ENCODE assay signal across 23 cellular contexts in the genomic region with DNA sequence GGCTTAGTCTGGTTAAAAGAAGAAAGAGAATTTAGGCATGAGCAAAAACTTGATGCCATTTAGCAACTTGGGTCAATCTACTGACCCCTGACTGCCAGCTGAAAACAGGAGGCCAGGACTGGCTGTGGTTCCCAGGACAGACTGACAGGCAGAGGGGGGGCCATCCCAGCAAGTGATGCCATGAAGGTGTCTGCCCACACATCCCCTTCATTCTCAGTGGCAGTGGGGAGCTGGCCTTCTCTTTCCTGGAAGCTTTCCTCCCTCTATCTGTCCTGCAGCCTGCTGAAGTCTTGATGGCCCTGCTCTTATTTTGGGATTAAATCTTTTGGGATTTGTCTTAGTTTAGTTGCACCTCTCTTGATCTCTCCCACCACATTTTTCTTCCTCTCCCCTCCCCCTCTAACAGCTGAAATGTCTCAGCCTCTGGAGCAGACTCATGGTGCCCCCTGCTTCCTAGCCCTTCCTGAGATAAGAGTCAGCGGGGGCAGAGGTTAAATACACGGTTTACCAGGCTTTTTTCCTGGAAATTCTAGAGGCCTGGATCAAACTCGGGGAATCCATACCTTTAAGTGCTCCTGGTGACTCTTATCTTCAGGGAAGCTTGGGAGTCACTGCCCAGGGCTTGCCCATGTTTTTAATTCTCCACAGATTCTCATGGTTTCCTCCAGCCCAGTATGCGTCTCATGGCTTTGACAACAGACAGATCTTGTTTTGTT.
A peak's percentile ranks its signal among the peaks of the same experiment; 100 is the strongest.
DNase-seq lines count a peak whose midpoint lies in the region; ATAC-seq, FAIRE-seq and TF ChIP-seq lines count a peak whose summit lies in the region.
"Had no signal": no experiment of that assay in that cellular context is flagged by ENCODE, and none has a peak within 500 bp of the region (broad histone marks: within the 10 kb centered on the region; RNA-seq: fewer than 3 reads in every experiment).

No MANE protein-coding gene starts in this region.

- peak overlapping the region; percentile 33 for H2AK9ac ChIP-seq in IMR-90 (replicated peaks; ENCODE audit: low read depth, low read length, poor library complexity)

- BruUV-seq in IMR-90 (replicated peaks; lab: Mats Ljungman, UMichigan): no TSS peak

- TF ChIP-seq CTCF in A549 (IDR thresholded peaks at IDR 0.05) (no peak), IMR-90 (conservative IDR thresholded peaks at IDR 0.05; ENCODE audit: low read depth, low read length) (no peak), endodermal cell (conservative IDR thresholded peaks at IDR 0.05) (no peak), nephron progenitor cell (IDR thresholded peaks at IDR 0.05) (no peak), thyroid gland (IDR thresholded peaks at IDR 0.05) (no peak)

- TF ChIP-seq POLR2A in A549 (IDR thresholded peaks at IDR 0.05; ENCODE audit: low read length) (no peak), IMR-90 (IDR thresholded peaks at IDR 0.05; ENCODE audit: low read depth, low read length) (no peak), thyroid gland (IDR thresholded peaks at IDR 0.05) (no peak)

- H3K56ac ChIP-seq in IMR-90 (ENCODE audit: extremely low read depth, insufficient read depth, low read length): no peak overlapping the region

- H2AFZ ChIP-seq in IMR-90 (replicated peaks; ENCODE audit: low read length, poor library complexity): peak overlapping the region; percentile 9

- CTCF ChIA-PET in A549 (lab: Yijun Ruan, JAX) (interaction anchor here (0.6 to 2.0 kb wide), 3 partner anchors 51 to 407 kb away, joined by 3 to 5 read pairs (median 4); no protein-coding TSS in a partner anchor), IMR-90 (lab: Yijun Ruan, JAX) (no interaction called here)

- dilution Hi-C loops in IMR-90 (cut with HindIII; ENCODE audit: low sequenced_read_pairs, unreplicated experiment): no loop called here

- H3K27me3 ChIP-seq in IMR-90 (ENCODE audit: control insufficient read depth, insufficient read depth, low read length) (no peaks in the 10 kb centered on the region), endodermal cell (ENCODE audit: control insufficient read depth, insufficient read depth, low read length, poor library complexity, severe bottlenecking) (no peaks in the 10 kb centered on the region), thyroid gland (no peaks in the 10 kb centered on the region), SJCRH30 (no peaks in the 10 kb centered on the region; the same call in 1 of the 2 replicates)
- H3K27me3 ChIP-seq: BLaER1 had no signal

- peak overlapping the region; percentile 72 to 76 for H4K8ac ChIP-seq in IMR-90 (ENCODE audit: low read depth in 2 of 2, low read length in 2 of 2)

- WGBS in A549 (ENCODE audit: missing lambda C conversion rate): 82% methylated on average over 4 of the region's 4 CpGs
- WGBS in IMR-90 (ENCODE audit: extremely low coverage in 2 of 2, insufficient read length in 1 of 2), 2 experiments: 68% methylated on average over 3 of the region's 4 CpGs; no CpG with 5 or more reads in 1 of the 2 experiments
- 62 to 68% methylated on average over 4 of the region's 4 CpGs for WGBS in endodermal cell (ENCODE audit: insufficient coverage in 1 of 2, insufficient read length in 1 of 2), 2 experiments
- WGBS in thyroid gland, 2 donors: 81 to 89% methylated on average over 4 of the region's 4 CpGs

- no peak overlapping the region for H3K4me3 Mint-ChIP-seq in endodermal cell
- H3K4me3 Mint-ChIP-seq in nephron progenitor cell: no peak overlapping the region
- H3K4me3 Mint-ChIP-seq: T-helper 17 cell had no signal

- intact Hi-C loops in IMR-90 (cut with micrococcal nuclease): no loop called here
- intact Hi-C loops in thyroid gland (cut with DNase I): no loop called here

- peaks cover 2% of the 10 kb centered on the region; the same call in 1 of the 2 replicates for H4K20me1 ChIP-seq in IMR-90 (ENCODE audit: insufficient read depth, low read length)
- H4K20me1 ChIP-seq: BLaER1 had no signal

- H3K4ac ChIP-seq in IMR-90 (ENCODE audit: low read depth, low read length): peak overlapping the region; percentile 89

- H3K14ac ChIP-seq in IMR-90 (replicated peaks; ENCODE audit: low read depth, low read length): peak overlapping the region; percentile 85

- FAIRE-seq in A549 (lab: Jason Lieb, UNC): no peak
- FAIRE-seq: A204.1, frontal cortex, islet of Langerhans, urothelium cell line had no signal

- peak overlapping the region; percentile 92 for H2BK5ac ChIP-seq in IMR-90 (ENCODE audit: low read depth, low read length, poor library complexity, severe bottlenecking)

- H3K4me1 Mint-ChIP-seq in endodermal cell (peaks cover 27% of the 10 kb centered on the region), nephron progenitor cell (peaks cover 46% of the 10 kb centered on the region)

- peak overlapping the region; percentile 78 for H3K23ac ChIP-seq in IMR-90 (ENCODE audit: low read depth, low read length)

- peak overlapping the region; percentile 83 for H2AK5ac ChIP-seq in IMR-90 (ENCODE audit: low read depth, low read length)

- no peak overlapping the region for H3K4me3 ChIP-seq in A549
- no peak overlapping the region for H3K4me3 ChIP-seq in IMR-90 (ENCODE audit: insufficient read depth, low read depth, low read length)
- no peak overlapping the region for H3K4me3 ChIP-seq in endodermal cell (ENCODE audit: low read length)
- no peak overlapping the region for H3K4me3 ChIP-seq in thyroid gland (replicated peaks in 1 of 3)
- H3K4me3 ChIP-seq in SJCRH30: no peak overlapping the region
- H3K4me3 ChIP-seq: BLaER1, prostate gland had no signal

- H3K4me1 ChIP-seq in A549: peaks cover 53% of the 10 kb centered on the region
- peaks cover 25% of the 10 kb centered on the region for H3K4me1 ChIP-seq in IMR-90 (ENCODE audit: control insufficient read depth, insufficient read depth, low read length)
- peaks cover 9% of the 10 kb centered on the region for H3K4me1 ChIP-seq in endodermal cell (ENCODE audit: control insufficient read depth, insufficient read depth, low read length)
- no peaks in the 10 kb centered on the region for H3K4me1 ChIP-seq in thyroid gland
- no peaks in the 10 kb centered on the region for H3K4me1 ChIP-seq in SJCRH30
- H3K4me1 ChIP-seq: BLaER1, prostate gland had no signal

- in situ Hi-C loops in IMR-90 (cut with MboI; ENCODE audit: low sequenced_read_pairs): no loop called here

- POLR2A ChIA-PET in A549 (lab: Yijun Ruan, JAX): no interaction called here
- POLR2A ChIA-PET in IMR-90 (lab: Charles Lee; ENCODE audit: unreplicated experiment): no interaction called here

- H3K9me3 ChIP-seq in A549 (no peaks in the 10 kb centered on the region), IMR-90 (ENCODE audit: control insufficient read depth, insufficient read depth, low read length) (no peaks in the 10 kb centered on the region), endodermal cell (ENCODE audit: control insufficient read depth, low read length) (no peaks in the 10 kb centered on the region), thyroid gland (no peaks in the 10 kb centered on the region), SJCRH30 (replicated peaks) (no peaks in the 10 kb centered on the region)
- H3K9me3 ChIP-seq: BLaER1, prostate gland had no signal

- DNase-seq in A549 (ENCODE audit: low read depth in 1 of 2, low spot score in 1 of 2): no peak
- no peak for DNase-seq in IMR-90
- DNase-seq in endodermal cell: no peak
- DNase-seq in nephron progenitor cell: no peak
- no peak for DNase-seq in thyroid gland
- no peak for DNase-seq in SJCRH30
- no peak for DNase-seq in NCI-H82 treated with DMSO at 0.1 percent for 48 hours (lab: John Stamatoyannopoulos, UW; ENCODE audit: unreplicated experiment)
- no peak for DNase-seq in cortex of kidney (lab: John Stamatoyannopoulos, UW)
- DNase-seq: activated CD4-positive, alpha-beta T cell treated with anti-CD3 and anti-CD28 coated beads for 4 hours; H7; KG1; NCI-H146; NCI-H510A treated with DMSO at 0.1 percent for 48 hours; NK-92 treated with Interleukin-12 subunit alpha and Interleukin-12 subunit beta, amount 100 ng/mL, for 24 hours; T-helper 17 cell had no signal

- H3K79me1 ChIP-seq in IMR-90 (ENCODE audit: low read depth in 1 of 2, low read length in 2 of 2): no peaks in the 10 kb centered on the region

- ATAC-seq in A549 (no peak), IMR-90 (ENCODE audit: low read depth) (no peak)
- ATAC-seq: activated naive CD4-positive, alpha-beta T cell treated with anti-CD3 and anti-CD28 coated beads, Interleukin-2, amount 50 U/mL, for 72 hours; Panc1; T-helper 17 cell had no signal

- H2BK120ac ChIP-seq in IMR-90 (ENCODE audit: low read depth, low read length): peak overlapping the region; percentile 97

- H3K27ac ChIP-seq in A549: peak overlapping the region; percentile 88 to 90
- no peak overlapping the region for H3K27ac ChIP-seq in IMR-90 (ENCODE audit: insufficient read depth, low read length)
- no peak overlapping the region for H3K27ac ChIP-seq in endodermal cell (ENCODE audit: low read depth, low read length)
- no peak overlapping the region for H3K27ac ChIP-seq in thyroid gland
- no peak overlapping the region for H3K27ac ChIP-seq in SJCRH30
- H3K27ac ChIP-seq: BLaER1, prostate gland had no signal

- H3K4me2 ChIP-seq in A549 (peak overlapping the region; percentile 52; the same call in 2 of the 3 replicates), IMR-90 (ENCODE audit: low read depth, low read length) (no peak overlapping the region)
- H3K4me2 ChIP-seq: BLaER1 had no signal

- H3K9me3 Mint-ChIP-seq in endodermal cell (no peaks in the 10 kb centered on the region), nephron progenitor cell (no peaks in the 10 kb centered on the region)
- H3K9me3 Mint-ChIP-seq: activated naive CD4-positive, alpha-beta T cell treated with anti-CD3 and anti-CD28 coated beads, Interleukin-2, amount 50 U/mL, for 72 hours had no signal

- H3K27ac Mint-ChIP-seq in endodermal cell (peak overlapping the region; percentile 1), nephron progenitor cell (peak overlapping the region; percentile 10)
- H3K27ac Mint-ChIP-seq: activated naive CD4-positive, alpha-beta T cell treated with anti-CD3 and anti-CD28 coated beads, Interleukin-2, amount 50 U/mL, for 72 hours; T-helper 17 cell had no signal

- H3K36me3 ChIP-seq in IMR-90 (ENCODE audit: control insufficient read depth, insufficient read depth, low read length) (no peaks in the 10 kb centered on the region), endodermal cell (ENCODE audit: control insufficient read depth, insufficient read depth, low read length) (no peaks in the 10 kb centered on the region), thyroid gland (no peaks in the 10 kb centered on the region), SJCRH30 (no peaks in the 10 kb centered on the region)
- H3K36me3 ChIP-seq: BLaER1, prostate gland had no signal

- H3K18ac ChIP-seq in IMR-90 (ENCODE audit: low read depth, low read length): peak overlapping the region; percentile 71; the same call in 1 of the 2 replicates

- H4K91ac ChIP-seq in IMR-90 (ENCODE audit: insufficient read depth, low read depth, low read length): peak overlapping the region; percentile 88

- peaks cover 2% of the 10 kb centered on the region for H3K27me3 Mint-ChIP-seq in endodermal cell (ENCODE audit: insufficient read depth)
- no peaks in the 10 kb centered on the region for H3K27me3 Mint-ChIP-seq in nephron progenitor cell (ENCODE audit: low read depth, poor library complexity)

- H3K9ac ChIP-seq in IMR-90 (ENCODE audit: low read depth, low read length) (no peak overlapping the region), endodermal cell (ENCODE audit: extremely low read depth, low read length, poor library complexity, severe bottlenecking) (no peak overlapping the region)
- H3K9ac ChIP-seq: BLaER1 had no signal

- no peak for TF ChIP-seq EP300 in A549 (IDR thresholded peaks at IDR 0.05)

- H3K36me3 Mint-ChIP-seq in endodermal cell (ENCODE audit: low read depth) (no peaks in the 10 kb centered on the region), nephron progenitor cell (ENCODE audit: low read depth) (no peaks in the 10 kb centered on the region)
- H3K36me3 Mint-ChIP-seq: activated naive CD4-positive, alpha-beta T cell treated with anti-CD3 and anti-CD28 coated beads, Interleukin-2, amount 50 U/mL, for 72 hours had no signal

- H3K9me1 ChIP-seq in IMR-90 (ENCODE audit: insufficient read depth, low read length): peaks cover 21% of the 10 kb centered on the region

- TF ChIP-seq RAD21 in A549 (conservative IDR thresholded peaks at IDR 0.05 in 1 of 2, IDR thresholded peaks at IDR 0.05 in 1 of 2) (no peak), IMR-90 (IDR thresholded peaks at IDR 0.05; ENCODE audit: low read length) (no peak)

- peak overlapping the region; percentile 92; the same call in 2 of the 3 replicates for H2BK15ac ChIP-seq in IMR-90 (ENCODE audit: low read depth, low read length)

- H2BK20ac ChIP-seq in IMR-90 (ENCODE audit: low read depth, low read length): peak overlapping the region; percentile 96

- peak overlapping the region; percentile 17 for H4K5ac ChIP-seq in IMR-90 (ENCODE audit: low read depth, low read length)

Comparison
In these comparisons a context has a peak if more than half of its experiments do, and no peak if none do; other contexts are left out.
1. H3K27ac ChIP-seq: peak in A549 (2 of 2); none in IMR-90 (single experiment), endodermal cell (single experiment), thyroid gland (0 of 3) and SJCRH30 (single experiment).